In the genomic region with DNA sequence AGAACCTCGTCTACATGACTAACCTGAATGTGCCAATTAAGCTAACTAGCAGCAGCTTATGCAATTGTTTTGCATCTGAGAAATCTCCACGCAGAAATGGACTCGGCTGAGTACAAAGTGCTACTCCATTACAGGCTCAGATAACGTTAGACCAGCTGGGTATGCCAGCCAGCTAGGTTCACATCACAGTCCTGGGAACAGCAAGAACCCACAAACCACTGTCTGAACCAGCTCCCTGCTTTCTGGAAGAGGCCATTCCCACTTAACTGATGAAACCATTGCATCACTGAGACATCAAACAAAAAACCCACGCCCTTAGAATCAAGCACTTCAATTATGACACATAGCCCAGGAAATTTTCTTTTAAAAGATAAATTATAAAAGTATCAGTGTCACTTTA, we compare ENCODE assay signal across 26 cellular contexts.
"Had no signal": no experiment of that assay in that cellular context is flagged by ENCODE, and none has a peak within 500 bp of the region (broad histone marks: within the 10 kb centered on the region; RNA-seq: fewer than 3 reads in every experiment).

No MANE protein-coding gene starts in this region.

- H3K9me3 ChIP-seq: mucosa of descending colon, prostate gland, stomach, thoracic aorta had no signal

- FAIRE-seq: endothelial cell of umbilical vein, keratinocyte had no signal

- H3K9me3 Mint-ChIP-seq: activated naive CD4-positive, alpha-beta T cell treated with anti-CD3 and anti-CD28 coated beads, Interleukin-2, amount 10 ng/mL, durations not matched to agents 7 days and 5 days; activated naive CD8-positive, alpha-beta T cell treated with anti-CD3 and anti-CD28 coated beads, Interleukin-2, amount 50 U/mL, for 24 hours; activated T-cell treated with anti-CD3 and anti-CD28 coated beads, Interleukin-2, amount 50 U/mL, for 4 hours; T-helper 1 cell treated with Interleukin-12 subunit alpha and Interleukin-12 subunit beta and Interleukin-4 antibody, amounts not matched to agents 30 μg/mL and 1 μg/mL, for 36 hours had no signal

- H3K36me3 ChIP-seq: neural progenitor cell, prostate gland, stomach, thoracic aorta had no signal

- H3K4me1 ChIP-seq: prostate gland, stomach had no signal

- H2AFZ ChIP-seq: neural progenitor cell had no signal

- H3K4me2 ChIP-seq: neural progenitor cell had no signal

- H3K9ac ChIP-seq: neural progenitor cell had no signal

- H3K27me3 ChIP-seq: neural progenitor cell had no signal

- H3K4me1 Mint-ChIP-seq: activated naive CD4-positive, alpha-beta T cell treated with anti-CD3 and anti-CD28 coated beads, Interleukin-2, amount 10 ng/mL, durations not matched to agents 7 days and 5 days; activated naive CD8-positive, alpha-beta T cell treated with anti-CD3 and anti-CD28 coated beads, Interleukin-2, amount 50 U/mL, for 24 hours; memory B cell; naive B cell; stimulated activated effector memory CD8-positive, alpha-beta T cell treated with anti-CD3 and anti-CD28 coated beads, Interleukin-12 subunit alpha, Interleukin-12 subunit beta, amount 100 ng/mL, for 72 hours had no signal

- H3K27ac ChIP-seq: neural progenitor cell, prostate gland, stomach, thoracic aorta, VCaP had no signal

- H3K36me3 Mint-ChIP-seq: activated naive CD4-positive, alpha-beta T cell treated with anti-CD3 and anti-CD28 coated beads, Interleukin-2, amount 10 ng/mL, durations not matched to agents 7 days and 5 days; naive B cell; neural progenitor cell; stimulated activated effector memory CD8-positive, alpha-beta T cell treated with anti-CD3 and anti-CD28 coated beads, Interleukin-12 subunit alpha, Interleukin-12 subunit beta, amount 100 ng/mL, for 72 hours had no signal

- H3K4me3 Mint-ChIP-seq: activated naive CD4-positive, alpha-beta T cell treated with anti-CD3 and anti-CD28 coated beads, Interleukin-2, amount 10 ng/mL, durations not matched to agents 7 days and 5 days; activated naive CD8-positive, alpha-beta T cell treated with anti-CD3 and anti-CD28 coated beads, Interleukin-2, amount 50 U/mL, for 24 hours; activated T-cell treated with anti-CD3 and anti-CD28 coated beads, Interleukin-2, amount 50 U/mL, for 4 hours; dendritic cell treated with granulocyte-macrophage colony-stimulating factor and Interleukin-4, amounts not matched to agents 40 ng/mL and 50 ng/mL, for 4 days; memory B cell; naive B cell; neural progenitor cell; stimulated activated effector memory CD8-positive, alpha-beta T cell treated with anti-CD3 and anti-CD28 coated beads, Interleukin-12 subunit alpha, Interleukin-12 subunit beta, amount 100 ng/mL, for 72 hours; T-helper 1 cell treated with Interleukin-12 subunit alpha and Interleukin-12 subunit beta and Interleukin-4 antibody, amounts not matched to agents 30 μg/mL and 1 μg/mL, for 36 hours had no signal

- H3K27ac Mint-ChIP-seq: activated naive CD4-positive, alpha-beta T cell treated with anti-CD3 and anti-CD28 coated beads, Interleukin-2, amount 10 ng/mL, durations not matched to agents 7 days and 5 days; activated naive CD8-positive, alpha-beta T cell treated with anti-CD3 and anti-CD28 coated beads, Interleukin-2, amount 50 U/mL, for 24 hours; dendritic cell treated with granulocyte-macrophage colony-stimulating factor and Interleukin-4, amounts not matched to agents 40 ng/mL and 50 ng/mL, for 4 days; memory B cell; naive B cell; neural progenitor cell; stimulated activated effector memory CD8-positive, alpha-beta T cell treated with anti-CD3 and anti-CD28 coated beads, Interleukin-12 subunit alpha, Interleukin-12 subunit beta, amount 100 ng/mL, for 72 hours; T-helper 1 cell treated with Interleukin-12 subunit alpha and Interleukin-12 subunit beta and Interleukin-4 antibody, amounts not matched to agents 30 μg/mL and 1 μg/mL, for 36 hours had no signal

- H3K4me3 ChIP-seq: mucosa of descending colon, neural progenitor cell, prostate gland, stomach, thoracic aorta had no signal

- DNase-seq: activated CD4-positive, alpha-beta T cell treated with anti-CD3 and anti-CD28 coated beads, Interleukin-2, amount 50 U/mL, for 1 hour; activated CD4-positive, CD25-positive, alpha-beta regulatory T cell treated with anti-CD3 and anti-CD28 coated beads, Interleukin-2, amount 50 U/mL, for 72 hours; activated CD8-positive, alpha-beta memory T cell treated with anti-CD3 and anti-CD28 coated beads, Interleukin-2, amount 50 U/mL, for 4 hours; activated effector memory CD4-positive, alpha-beta T cell treated with Interleukin-2 at 50 U/mL for 16 hours; activated naive CD4-positive, alpha-beta T cell treated with anti-CD3 and anti-CD28 coated beads, Interleukin-2, amount 10 ng/mL, durations not matched to agents 7 days and 5 days; activated naive CD8-positive, alpha-beta T cell treated with anti-CD3 and anti-CD28 coated beads, Interleukin-2, amount 50 U/mL, for 24 hours; activated T-cell treated with anti-CD3 and anti-CD28 coated beads, Interleukin-2, amount 50 U/mL, for 4 hours; effector CD8-positive, alpha-beta T cell; foreskin melanocyte; glutamatergic neuron; hypothalamus; mucosa of descending colon; naive B cell; right cardiac atrium; stimulated activated CD4-positive, alpha-beta T cell treated with anti-CD3 and anti-CD28 coated beads, Interleukin-4, amount 100 ng/mL, for 24 hours; stomach had no signal

- H3K27me3 Mint-ChIP-seq: dendritic cell treated with granulocyte-macrophage colony-stimulating factor and Interleukin-4, amounts not matched to agents 40 ng/mL and 50 ng/mL, for 4 days had no signal
